In genomic region chr2:231123362-231123898, GRCh38 we compare ENCODE assay signal across 1 cellular context.
TF ChIP-seq lines count a peak whose summit lies in the region.

No MANE protein-coding gene starts in this region.

TF ChIP-seq in HepG2, 621 proteins besides CTCF, POLR2A, EP300 and RAD21 (continued from another document and continues in another):
- TF ChIP-seq, protein P1, sequence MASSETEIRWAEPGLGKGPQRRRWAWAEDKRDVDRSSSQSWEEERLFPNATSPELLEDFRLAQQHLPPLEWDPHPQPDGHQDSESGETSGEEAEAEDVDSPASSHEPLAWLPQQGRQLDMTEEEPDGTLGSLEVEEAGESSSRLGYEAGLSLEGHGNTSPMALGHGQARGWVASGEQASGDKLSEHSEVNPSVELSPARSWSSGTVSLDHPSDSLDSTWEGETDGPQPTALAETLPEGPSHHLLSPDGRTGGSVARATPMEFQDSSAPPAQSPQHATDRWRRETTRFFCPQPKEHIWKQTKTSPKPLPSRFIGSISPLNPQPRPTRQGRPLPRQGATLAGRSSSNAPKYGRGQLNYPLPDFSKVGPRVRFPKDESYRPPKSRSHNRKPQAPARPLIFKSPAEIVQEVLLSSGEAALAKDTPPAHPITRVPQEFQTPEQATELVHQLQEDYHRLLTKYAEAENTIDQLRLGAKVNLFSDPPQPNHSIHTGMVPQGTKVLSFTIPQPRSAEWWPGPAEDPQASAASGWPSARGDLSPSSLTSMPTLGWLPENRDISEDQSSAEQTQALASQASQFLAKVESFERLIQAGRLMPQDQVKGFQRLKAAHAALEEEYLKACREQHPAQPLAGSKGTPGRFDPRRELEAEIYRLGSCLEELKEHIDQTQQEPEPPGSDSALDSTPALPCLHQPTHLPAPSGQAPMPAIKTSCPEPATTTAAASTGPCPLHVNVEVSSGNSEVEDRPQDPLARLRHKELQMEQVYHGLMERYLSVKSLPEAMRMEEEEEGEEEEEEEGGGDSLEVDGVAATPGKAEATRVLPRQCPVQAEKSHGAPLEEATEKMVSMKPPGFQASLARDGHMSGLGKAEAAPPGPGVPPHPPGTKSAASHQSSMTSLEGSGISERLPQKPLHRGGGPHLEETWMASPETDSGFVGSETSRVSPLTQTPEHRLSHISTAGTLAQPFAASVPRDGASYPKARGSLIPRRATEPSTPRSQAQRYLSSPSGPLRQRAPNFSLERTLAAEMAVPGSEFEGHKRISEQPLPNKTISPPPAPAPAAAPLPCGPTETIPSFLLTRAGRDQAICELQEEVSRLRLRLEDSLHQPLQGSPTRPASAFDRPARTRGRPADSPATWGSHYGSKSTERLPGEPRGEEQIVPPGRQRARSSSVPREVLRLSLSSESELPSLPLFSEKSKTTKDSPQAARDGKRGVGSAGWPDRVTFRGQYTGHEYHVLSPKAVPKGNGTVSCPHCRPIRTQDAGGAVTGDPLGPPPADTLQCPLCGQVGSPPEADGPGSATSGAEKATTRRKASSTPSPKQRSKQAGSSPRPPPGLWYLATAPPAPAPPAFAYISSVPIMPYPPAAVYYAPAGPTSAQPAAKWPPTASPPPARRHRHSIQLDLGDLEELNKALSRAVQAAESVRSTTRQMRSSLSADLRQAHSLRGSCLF (CRISPR knock-in tag; IDR thresholded peaks at IDR 0.05; ENCODE audit: borderline replicate concordance), result no peak
- TF ChIP-seq ELF3 (CRISPR knock-in tag; IDR thresholded peaks at IDR 0.05) (peak; percentile 30; the same call in 1 of the 2 replicates), POGZ (CRISPR knock-in tag; IDR thresholded peaks at IDR 0.05) (peak; percentile 70), SRSF1 (optimal IDR thresholded peaks at IDR 0.05; ENCODE audit: low read depth, low read length) (no peak), TAF1 (CRISPR knock-in tag; IDR thresholded peaks at IDR 0.05) (no peak), ZNF879 (CRISPR knock-in tag; IDR thresholded peaks at IDR 0.05) (no peak), ZNF136 (CRISPR knock-in tag; IDR thresholded peaks at IDR 0.05; ENCODE audit: low read depth) (no peak), ZMYM4 (CRISPR knock-in tag; IDR thresholded peaks at IDR 0.05) (peak; percentile 66; the same call in 1 of the 2 replicates), TCF12 (IDR thresholded peaks at IDR 0.05) (no peak), TCF12 (CRISPR knock-in tag; IDR thresholded peaks at IDR 0.05) (no peak), MED8 (CRISPR knock-in tag; IDR thresholded peaks at IDR 0.05; ENCODE audit: insufficient replicate concordance) (no peak), RFX3 (CRISPR knock-in tag; IDR thresholded peaks at IDR 0.05) (no peak), NFE2L1 (CRISPR knock-in tag; IDR thresholded peaks at IDR 0.05; ENCODE audit: borderline replicate concordance) (no peak), KLF12 (CRISPR knock-in tag; IDR thresholded peaks at IDR 0.05; ENCODE audit: borderline replicate concordance) (no peak), SOX6 (IDR thresholded peaks at IDR 0.05) (no peak), SOX6 (CRISPR knock-in tag; IDR thresholded peaks at IDR 0.05) (peak; percentile 84), ZNF292 (CRISPR knock-in tag; IDR thresholded peaks at IDR 0.05; ENCODE audit: borderline replicate concordance, low read depth) (0 out of 2 replicates have a peak, but pooled peaks have one; percentile 19), MAF1 (CRISPR knock-in tag; IDR thresholded peaks at IDR 0.05; ENCODE audit: borderline replicate concordance) (no peak), TCF7 (IDR thresholded peaks at IDR 0.05; ENCODE audit: low read depth) (peak; percentile 79), ZNF543 (CRISPR knock-in tag; IDR thresholded peaks at IDR 0.05) (no peak), ZSCAN22 (CRISPR knock-in tag; IDR thresholded peaks at IDR 0.05) (no peak), NFYC (CRISPR knock-in tag; IDR thresholded peaks at IDR 0.05) (no peak), ZFP36L2 (CRISPR knock-in tag; IDR thresholded peaks at IDR 0.05) (no peak), SOX13 (IDR thresholded peaks at IDR 0.05) (peak; percentile 61), SOX13 (CRISPR knock-in tag; conservative IDR thresholded peaks at IDR 0.05 in 1 of 2, IDR thresholded peaks at IDR 0.05 in 1 of 2) (peak in 1 of 2 experiments; percentile 57; a peak in 2 of 4 replicates), THAP7 (CRISPR knock-in tag; IDR thresholded peaks at IDR 0.05) (no peak), GFI1 (CRISPR knock-in tag; IDR thresholded peaks at IDR 0.05; ENCODE audit: borderline replicate concordance) (peak; percentile 60; the same call in 1 of the 2 replicates), HHEX (CRISPR knock-in tag; IDR thresholded peaks at IDR 0.05) (0 out of 2 replicates have a peak, but pooled peaks have one; percentile 27), HOMEZ (CRISPR knock-in tag; IDR thresholded peaks at IDR 0.05; ENCODE audit: low read depth) (peak; percentile 64; the same call in 1 of the 2 replicates), FOXA3 (CRISPR knock-in tag; IDR thresholded peaks at IDR 0.05) (no peak), TEAD3 (CRISPR knock-in tag; optimal IDR thresholded peaks at IDR 0.05; ENCODE audit: borderline replicate concordance) (peak; percentile 27), ZNF878 (CRISPR knock-in tag; IDR thresholded peaks at IDR 0.05) (no peak), NFE2 (CRISPR knock-in tag; IDR thresholded peaks at IDR 0.05) (no peak), MTA3 (CRISPR knock-in tag; IDR thresholded peaks at IDR 0.05) (no peak), ZNF282 (IDR thresholded peaks at IDR 0.05; ENCODE audit: partially characterized antibody) (no peak), ZFP1 (CRISPR knock-in tag; IDR thresholded peaks at IDR 0.05) (no peak)
- TF ChIP-seq, protein P2, sequence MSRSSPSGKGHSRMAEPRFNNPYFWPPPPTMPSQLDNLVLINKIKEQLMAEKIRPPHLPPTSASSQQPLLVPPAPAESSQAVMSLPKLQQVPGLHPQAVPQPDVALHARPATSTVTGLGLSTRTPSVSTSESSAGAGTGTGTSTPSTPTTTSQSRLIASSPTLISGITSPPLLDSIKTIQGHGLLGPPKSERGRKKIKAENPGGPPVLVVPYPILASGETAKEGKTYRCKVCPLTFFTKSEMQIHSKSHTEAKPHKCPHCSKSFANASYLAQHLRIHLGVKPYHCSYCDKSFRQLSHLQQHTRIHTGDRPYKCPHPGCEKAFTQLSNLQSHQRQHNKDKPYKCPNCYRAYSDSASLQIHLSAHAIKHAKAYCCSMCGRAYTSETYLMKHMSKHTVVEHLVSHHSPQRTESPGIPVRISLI (CRISPR knock-in tag; IDR thresholded peaks at IDR 0.05; ENCODE audit: borderline replicate concordance), result peak; percentile 33; the same call in 1 of the 2 replicates
- TF ChIP-seq, protein P3, sequence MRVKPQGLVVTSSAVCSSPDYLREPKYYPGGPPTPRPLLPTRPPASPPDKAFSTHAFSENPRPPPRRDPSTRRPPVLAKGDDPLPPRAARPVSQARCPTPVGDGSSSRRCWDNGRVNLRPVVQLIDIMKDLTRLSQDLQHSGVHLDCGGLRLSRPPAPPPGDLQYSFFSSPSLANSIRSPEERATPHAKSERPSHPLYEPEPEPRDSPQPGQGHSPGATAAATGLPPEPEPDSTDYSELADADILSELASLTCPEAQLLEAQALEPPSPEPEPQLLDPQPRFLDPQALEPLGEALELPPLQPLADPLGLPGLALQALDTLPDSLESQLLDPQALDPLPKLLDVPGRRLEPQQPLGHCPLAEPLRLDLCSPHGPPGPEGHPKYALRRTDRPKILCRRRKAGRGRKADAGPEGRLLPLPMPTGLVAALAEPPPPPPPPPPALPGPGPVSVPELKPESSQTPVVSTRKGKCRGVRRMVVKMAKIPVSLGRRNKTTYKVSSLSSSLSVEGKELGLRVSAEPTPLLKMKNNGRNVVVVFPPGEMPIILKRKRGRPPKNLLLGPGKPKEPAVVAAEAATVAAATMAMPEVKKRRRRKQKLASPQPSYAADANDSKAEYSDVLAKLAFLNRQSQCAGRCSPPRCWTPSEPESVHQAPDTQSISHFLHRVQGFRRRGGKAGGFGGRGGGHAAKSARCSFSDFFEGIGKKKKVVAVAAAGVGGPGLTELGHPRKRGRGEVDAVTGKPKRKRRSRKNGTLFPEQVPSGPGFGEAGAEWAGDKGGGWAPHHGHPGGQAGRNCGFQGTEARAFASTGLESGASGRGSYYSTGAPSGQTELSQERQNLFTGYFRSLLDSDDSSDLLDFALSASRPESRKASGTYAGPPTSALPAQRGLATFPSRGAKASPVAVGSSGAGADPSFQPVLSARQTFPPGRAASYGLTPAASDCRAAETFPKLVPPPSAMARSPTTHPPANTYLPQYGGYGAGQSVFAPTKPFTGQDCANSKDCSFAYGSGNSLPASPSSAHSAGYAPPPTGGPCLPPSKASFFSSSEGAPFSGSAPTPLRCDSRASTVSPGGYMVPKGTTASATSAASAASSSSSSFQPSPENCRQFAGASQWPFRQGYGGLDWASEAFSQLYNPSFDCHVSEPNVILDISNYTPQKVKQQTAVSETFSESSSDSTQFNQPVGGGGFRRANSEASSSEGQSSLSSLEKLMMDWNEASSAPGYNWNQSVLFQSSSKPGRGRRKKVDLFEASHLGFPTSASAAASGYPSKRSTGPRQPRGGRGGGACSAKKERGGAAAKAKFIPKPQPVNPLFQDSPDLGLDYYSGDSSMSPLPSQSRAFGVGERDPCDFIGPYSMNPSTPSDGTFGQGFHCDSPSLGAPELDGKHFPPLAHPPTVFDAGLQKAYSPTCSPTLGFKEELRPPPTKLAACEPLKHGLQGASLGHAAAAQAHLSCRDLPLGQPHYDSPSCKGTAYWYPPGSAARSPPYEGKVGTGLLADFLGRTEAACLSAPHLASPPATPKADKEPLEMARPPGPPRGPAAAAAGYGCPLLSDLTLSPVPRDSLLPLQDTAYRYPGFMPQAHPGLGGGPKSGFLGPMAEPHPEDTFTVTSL (CRISPR knock-in tag; IDR thresholded peaks at IDR 0.05; ENCODE audit: borderline replicate concordance), result peak; percentile 83; the same call in 1 of the 2 replicates
- TF ChIP-seq, protein P4, sequence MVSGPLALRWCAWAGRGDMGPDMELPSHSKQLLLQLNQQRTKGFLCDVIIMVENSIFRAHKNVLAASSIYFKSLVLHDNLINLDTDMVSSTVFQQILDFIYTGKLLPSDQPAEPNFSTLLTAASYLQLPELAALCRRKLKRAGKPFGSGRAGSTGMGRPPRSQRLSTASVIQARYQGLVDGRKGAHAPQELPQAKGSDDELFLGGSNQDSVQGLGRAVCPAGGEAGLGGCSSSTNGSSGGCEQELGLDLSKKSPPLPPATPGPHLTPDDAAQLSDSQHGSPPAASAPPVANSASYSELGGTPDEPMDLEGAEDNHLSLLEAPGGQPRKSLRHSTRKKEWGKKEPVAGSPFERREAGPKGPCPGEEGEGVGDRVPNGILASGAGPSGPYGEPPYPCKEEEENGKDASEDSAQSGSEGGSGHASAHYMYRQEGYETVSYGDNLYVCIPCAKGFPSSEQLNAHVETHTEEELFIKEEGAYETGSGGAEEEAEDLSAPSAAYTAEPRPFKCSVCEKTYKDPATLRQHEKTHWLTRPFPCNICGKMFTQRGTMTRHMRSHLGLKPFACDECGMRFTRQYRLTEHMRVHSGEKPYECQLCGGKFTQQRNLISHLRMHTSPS (CRISPR knock-in tag; IDR thresholded peaks at IDR 0.05; ENCODE audit: low read depth), result no peak
- TF ChIP-seq, protein P5, sequence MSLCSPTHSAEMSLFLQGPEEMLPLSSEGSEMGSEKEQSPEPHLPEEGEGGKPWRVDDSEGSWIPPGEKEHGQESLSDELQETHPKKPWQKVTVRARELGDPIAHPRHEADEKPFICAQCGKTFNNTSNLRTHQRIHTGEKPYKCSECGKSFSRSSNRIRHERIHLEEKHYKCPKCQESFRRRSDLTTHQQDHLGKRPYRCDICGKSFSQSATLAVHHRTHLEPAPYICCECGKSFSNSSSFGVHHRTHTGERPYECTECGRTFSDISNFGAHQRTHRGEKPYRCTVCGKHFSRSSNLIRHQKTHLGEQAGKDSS (CRISPR knock-in tag; IDR thresholded peaks at IDR 0.05; ENCODE audit: borderline replicate concordance, low read depth), result peak; percentile 86
- TF ChIP-seq, protein P6, sequence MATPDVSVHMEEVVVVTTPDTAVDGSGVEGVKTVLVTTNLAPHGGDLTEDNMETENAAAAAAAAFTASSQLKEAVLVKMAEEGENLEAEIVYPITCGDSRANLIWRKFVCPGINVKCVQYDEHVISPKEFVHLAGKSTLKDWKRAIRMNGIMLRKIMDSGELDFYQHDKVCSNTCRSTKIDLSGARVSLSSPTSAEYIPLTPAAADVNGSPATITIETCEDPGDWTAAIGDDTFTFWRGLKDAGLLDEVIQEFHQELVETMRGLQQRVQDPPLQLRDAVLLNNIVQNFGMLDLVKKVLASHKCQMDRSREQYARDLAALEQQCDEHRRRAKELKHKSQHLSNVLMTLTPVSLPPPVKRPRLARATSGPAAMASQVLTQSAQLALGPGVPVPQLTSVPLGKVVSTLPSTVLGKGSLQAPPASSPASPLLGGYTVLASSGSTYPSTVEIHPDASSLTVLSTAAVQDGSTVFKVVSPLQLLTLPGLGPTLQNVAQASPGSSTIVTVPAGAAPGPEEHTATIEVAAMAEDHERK (CRISPR knock-in tag; IDR thresholded peaks at IDR 0.05; ENCODE audit: low read depth), result no peak
